26 cellular contexts compared by ENCODE assay signal in the genomic region with DNA sequence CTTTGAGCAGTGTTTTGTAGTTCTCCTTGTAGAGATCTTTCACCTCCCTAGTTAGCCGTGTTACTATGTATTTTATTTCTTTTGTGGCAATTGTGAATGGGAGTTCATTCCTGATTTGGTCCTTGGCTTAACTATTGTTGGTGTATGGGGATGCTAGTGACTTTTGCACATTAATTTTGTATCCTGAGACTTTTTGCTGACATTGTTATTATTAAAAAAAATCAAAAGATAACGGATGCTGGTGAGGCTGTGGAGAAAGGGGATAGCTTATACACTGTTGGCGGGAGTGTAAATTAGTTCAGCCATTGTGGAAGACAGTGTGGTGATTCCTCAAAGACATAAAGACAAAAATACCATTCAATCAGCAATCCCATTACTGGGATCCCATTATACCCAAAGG.
"Had no signal": no experiment of that assay in that cellular context is flagged by ENCODE, and none has a peak within 500 bp of the region (broad histone marks: within the 10 kb centered on the region; RNA-seq: fewer than 3 reads in every experiment).

No MANE protein-coding gene starts in this region.

- H3K4me1 ChIP-seq: colonic mucosa, esophagus squamous epithelium, gastrocnemius medialis, heart right ventricle, left lung, lower lobe of right lung had no signal

- FAIRE-seq: endometrium, islet of Langerhans, keratinocyte had no signal

- H3K9me3 ChIP-seq: colonic mucosa, esophagus squamous epithelium, gastrocnemius medialis, heart right ventricle, left lung, lower lobe of right lung, mucosa of descending colon had no signal

- H3K27ac ChIP-seq: colonic mucosa, epithelial cell of prostate, esophagus squamous epithelium, gastrocnemius medialis, heart right ventricle, left lung, lower lobe of right lung had no signal

- DNase-seq: colonic mucosa; cortex of kidney; effector CD8-positive, alpha-beta T cell; effector memory CD8-positive, alpha-beta T cell; endodermal cell; erythroblast; esophagus squamous epithelium; foreskin fibroblast; foreskin melanocyte; gastrocnemius medialis; glutamatergic neuron; head of caudate nucleus; heart right ventricle; hippocampal formation; left cardiac atrium; left lung; left ventricle myocardium superior; lower lobe of right lung; mesenchymal stem cell; mucosa of descending colon; naive B cell had no signal

- H3K4me3 ChIP-seq: colonic mucosa, esophagus squamous epithelium, gastrocnemius medialis, heart right ventricle, left lung, lower lobe of right lung, mucosa of descending colon had no signal

- H3K36me3 ChIP-seq: colonic mucosa, esophagus squamous epithelium, gastrocnemius medialis, heart right ventricle, left lung, lower lobe of right lung had no signal

- ATAC-seq: effector memory CD8-positive, alpha-beta T cell; esophagus mucosa; gastrocnemius medialis; heart right ventricle; left cardiac atrium; left lung; left ventricle myocardium superior; lower lobe of right lung; mucosa of descending colon had no signal

- H3K27me3 ChIP-seq: colonic mucosa, esophagus squamous epithelium, gastrocnemius medialis, heart right ventricle, left lung had no signal
